Comparison of ENCODE assay signal across 20 cellular contexts in the genomic region with DNA sequence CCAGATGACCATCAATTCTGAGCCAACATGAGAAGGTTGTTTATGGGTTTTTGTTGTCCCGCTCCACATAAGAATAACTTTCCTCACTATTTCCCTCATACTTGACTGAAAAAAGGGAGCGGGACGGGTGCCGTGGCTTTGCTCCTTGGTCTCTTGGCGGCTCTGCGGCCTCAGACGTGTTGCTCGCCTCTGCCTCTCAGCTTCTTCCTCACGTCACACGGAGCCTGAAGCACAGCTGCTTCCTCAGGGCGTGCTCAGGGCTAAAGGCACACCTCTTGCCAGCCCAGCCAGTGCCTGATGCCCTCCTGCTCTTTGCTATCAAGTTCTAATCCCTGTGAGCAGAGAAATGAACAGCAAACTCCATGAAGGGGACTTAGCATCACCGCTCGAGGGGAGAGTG. TPM values are rescaled to one million over a fixed set of nuclear protein-coding genes. Genes with fewer than 3 reads are reported as not detected.
A peak's percentile ranks its signal among the peaks of the same experiment; 100 is the strongest.
DNase-seq lines count a peak whose midpoint lies in the region; ATAC-seq and TF ChIP-seq lines count a peak whose summit lies in the region.
"Had no signal": no experiment of that assay in that cellular context is flagged by ENCODE, and none has a peak within 500 bp of the region (broad histone marks: within the 10 kb centered on the region; RNA-seq: fewer than 3 reads in every experiment).

No MANE protein-coding gene starts in this region.

- peaks cover 7% of the 10 kb centered on the region for H3K4me1 ChIP-seq in mesenchymal stem cell (ENCODE audit: control insufficient read depth, insufficient read depth, low read depth, low read length)
- H3K4me1 ChIP-seq in esophagus squamous epithelium, result peaks cover 0 to 8% (median 6%) of the 10 kb centered on the region in 3 donors
- H3K4me1 ChIP-seq: uterus had no signal

- no peak overlapping the region for H3K4ac ChIP-seq in mesenchymal stem cell (ENCODE audit: low read depth in 1 of 2, low read length in 2 of 2)

- peak; percentile 70 for ATAC-seq in activated CD8-positive, alpha-beta T cell treated with anti-CD3 and anti-CD28 coated beads, Interleukin-2, amount 10 ng/mL, durations not matched to agents 7 days and 5 days
- ATAC-seq: heart left ventricle had no signal

- H3K27ac ChIP-seq in mesenchymal stem cell (ENCODE audit: low read length, poor library complexity, severe bottlenecking), result no peak overlapping the region
- no peak overlapping the region for H3K27ac ChIP-seq in esophagus squamous epithelium
- H3K27ac ChIP-seq: heart left ventricle, uterus had no signal

- H3K4me2 ChIP-seq in mesenchymal stem cell (ENCODE audit: low read length, poor library complexity, severe bottlenecking), result no peak overlapping the region

- no peaks in the 10 kb centered on the region for H3K36me3 ChIP-seq in mesenchymal stem cell (ENCODE audit: control insufficient read depth in 1 of 2, insufficient read depth in 2 of 2, low read depth in 1 of 2, low read length in 2 of 2)
- no peaks in the 10 kb centered on the region for H3K36me3 ChIP-seq in esophagus squamous epithelium
- H3K36me3 ChIP-seq: heart left ventricle, uterus had no signal

- no peak overlapping the region for H2BK120ac ChIP-seq in mesenchymal stem cell (ENCODE audit: low read depth, low read length)

- peak; percentile 41 for DNase-seq in activated naive CD4-positive, alpha-beta T cell treated with anti-CD3 and anti-CD28 coated beads for 36 hours
- no peak for DNase-seq in activated naive CD4-positive, alpha-beta T cell treated with anti-CD3 and anti-CD28 coated beads, Interleukin-2, amount 50 U/mL, for 16 hours
- peak; percentile 45 for DNase-seq in activated CD8-positive, alpha-beta T cell treated with anti-CD3 and anti-CD28 coated beads, Interleukin-2, amount 10 ng/mL, durations not matched to agents 7 days and 5 days
- no peak for DNase-seq in mesenchymal stem cell
- DNase-seq in esophagus squamous epithelium (lab: John Stamatoyannopoulos, UW), result no peak
- no peak for DNase-seq in inferior parietal cortex (ENCODE audit: extremely low spot score)
- no peak for DNase-seq in DMS114 treated with DMSO at 0.1 percent for 48 hours (lab: John Stamatoyannopoulos, UW; ENCODE audit: unreplicated experiment)
- DNase-seq in activated CD4-positive, alpha-beta T cell treated with anti-CD3 and anti-CD28 coated beads, Interleukin-2, amount 10 ng/mL, durations not matched to agents 7 days and 5 days, result no peak
- DNase-seq: ACHN; activated B cell treated with CpG ODN at 0.5 μM for 24 hours; activated CD8-positive, alpha-beta memory T cell treated with anti-CD3 and anti-CD28 coated beads for 24 hours; amygdala; dermis blood vessel endothelial cell; GOT3; NCI-H446 treated with DMSO at 0.1 percent for 48 hours; occipital lobe; stimulated activated CD4-positive, alpha-beta T cell treated with anti-CD3 and anti-CD28 coated beads, Interleukin-4, amount 100 ng/mL, for 24 hours; uterus had no signal

- no peak overlapping the region for H2AK5ac ChIP-seq in mesenchymal stem cell (ENCODE audit: low read length, severe bottlenecking)

- no peak overlapping the region for H2BK5ac ChIP-seq in mesenchymal stem cell (ENCODE audit: low read depth, low read length, poor library complexity, severe bottlenecking)

- H3K79me1 ChIP-seq in mesenchymal stem cell (replicated peaks; ENCODE audit: low read length, poor library complexity, severe bottlenecking), result no peaks in the 10 kb centered on the region

- no peaks in the 10 kb centered on the region for H3K9me3 ChIP-seq in mesenchymal stem cell (ENCODE audit: control insufficient read depth, low read length)
- H3K9me3 ChIP-seq in esophagus squamous epithelium, result no peaks in the 10 kb centered on the region
- H3K9me3 ChIP-seq: heart left ventricle, uterus had no signal

- H3K9ac ChIP-seq in mesenchymal stem cell (ENCODE audit: low read length), result no peak overlapping the region

- no peak overlapping the region for H3K4me3 ChIP-seq in mesenchymal stem cell (ENCODE audit: insufficient read depth in 1 of 2, low read depth in 1 of 2, low read length in 2 of 2)
- no peak overlapping the region for H3K4me3 ChIP-seq in esophagus squamous epithelium
- H3K4me3 ChIP-seq: heart left ventricle, uterus had no signal

- peak overlapping the region; percentile 27 for H4K91ac ChIP-seq in mesenchymal stem cell (ENCODE audit: low read length)

- intact Hi-C loops in activated naive CD4-positive, alpha-beta T cell treated with anti-CD3 and anti-CD28 coated beads for 36 hours (cut with micrococcal nuclease), result loop anchor here (5.0 kb wide), 2 partner anchors 87 to 122 kb away; no protein-coding TSS in a partner anchor
- intact Hi-C loops in esophagus squamous epithelium (cut with DNase I), result no loop called here

- POLR2A ChIA-PET in activated CD8-positive, alpha-beta T cell treated with anti-CD3 and anti-CD28 coated beads, Interleukin-2, amount 10 ng/mL, durations not matched to agents 7 days and 5 days (lab: Charles Lee), result interaction anchor here (1.2 to 1.3 kb wide), 2 partner anchors 16 to 18 kb away, joined by 3 to 6 read pairs; a partner anchor contains a TSS
- POLR2A ChIA-PET in activated CD4-positive, alpha-beta T cell treated with anti-CD3 and anti-CD28 coated beads, Interleukin-2, amount 10 ng/mL, durations not matched to agents 7 days and 5 days (lab: Charles Lee), result no interaction called here

- no peak for TF ChIP-seq POLR2A in esophagus squamous epithelium (IDR thresholded peaks at IDR 0.05)

- peak overlapping the region in 1 of 2 experiments; percentile 72 for H2BK12ac ChIP-seq in mesenchymal stem cell (ENCODE audit: low read length in 2 of 2)

- no peaks in the 10 kb centered on the region for H3K36me3 Mint-ChIP-seq in activated naive CD4-positive, alpha-beta T cell treated with anti-CD3 and anti-CD28 coated beads for 36 hours (ENCODE audit: low read depth)
- H3K36me3 Mint-ChIP-seq in activated CD8-positive, alpha-beta T cell treated with anti-CD3 and anti-CD28 coated beads, Interleukin-2, amount 10 ng/mL, durations not matched to agents 7 days and 5 days (ENCODE audit: low read depth), result no peaks in the 10 kb centered on the region
- H3K36me3 Mint-ChIP-seq in activated CD4-positive, alpha-beta T cell treated with anti-CD3 and anti-CD28 coated beads, Interleukin-2, amount 10 ng/mL, durations not matched to agents 7 days and 5 days (ENCODE audit: low read depth), result no peaks in the 10 kb centered on the region

- CTCF ChIA-PET in activated naive CD4-positive, alpha-beta T cell treated with anti-CD3 and anti-CD28 coated beads for 36 hours (lab: Charles Lee), result no interaction called here
- CTCF ChIA-PET in activated CD8-positive, alpha-beta T cell treated with anti-CD3 and anti-CD28 coated beads, Interleukin-2, amount 10 ng/mL, durations not matched to agents 7 days and 5 days (lab: Charles Lee), result interaction anchor here (1.3 to 1.5 kb wide), 3 partner anchors 13 to 119 kb away, joined by 3 to 4 read pairs (median 3); a partner anchor contains a TSS
- CTCF ChIA-PET in activated CD4-positive, alpha-beta T cell treated with anti-CD3 and anti-CD28 coated beads, Interleukin-2, amount 10 ng/mL, durations not matched to agents 7 days and 5 days (lab: Charles Lee), result no interaction called here

- peak overlapping the region in 1 of 2 experiments; percentile 54 for H3K18ac ChIP-seq in mesenchymal stem cell (ENCODE audit: low read depth in 1 of 2, low read length in 2 of 2)

- peaks cover 20% of the 10 kb centered on the region for H3K4me1 Mint-ChIP-seq in activated naive CD4-positive, alpha-beta T cell treated with anti-CD3 and anti-CD28 coated beads for 36 hours (ENCODE audit: low read depth)
- peaks cover 41% of the 10 kb centered on the region for H3K4me1 Mint-ChIP-seq in activated CD8-positive, alpha-beta T cell treated with anti-CD3 and anti-CD28 coated beads, Interleukin-2, amount 10 ng/mL, durations not matched to agents 7 days and 5 days (ENCODE audit: low read depth)
- H3K4me1 Mint-ChIP-seq in activated CD4-positive, alpha-beta T cell treated with anti-CD3 and anti-CD28 coated beads, Interleukin-2, amount 10 ng/mL, durations not matched to agents 7 days and 5 days, result peaks cover 22% of the 10 kb centered on the region
- H3K4me1 Mint-ChIP-seq: activated B cell treated with CpG ODN at 0.5 μM for 24 hours had no signal

- no peak overlapping the region for H3K23ac ChIP-seq in mesenchymal stem cell (ENCODE audit: low read length in 2 of 2)

- H3K27me3 Mint-ChIP-seq in activated naive CD4-positive, alpha-beta T cell treated with anti-CD3 and anti-CD28 coated beads for 36 hours (ENCODE audit: low read depth), result no peaks in the 10 kb centered on the region
- H3K27me3 Mint-ChIP-seq in activated CD8-positive, alpha-beta T cell treated with anti-CD3 and anti-CD28 coated beads, Interleukin-2, amount 10 ng/mL, durations not matched to agents 7 days and 5 days (ENCODE audit: low read depth), result peaks cover 17% of the 10 kb centered on the region
- peaks cover 5% of the 10 kb centered on the region for H3K27me3 Mint-ChIP-seq in activated CD4-positive, alpha-beta T cell treated with anti-CD3 and anti-CD28 coated beads, Interleukin-2, amount 10 ng/mL, durations not matched to agents 7 days and 5 days
- H3K27me3 Mint-ChIP-seq: CD4-positive, alpha-beta T cell had no signal

- no peak overlapping the region for H3K14ac ChIP-seq in mesenchymal stem cell (ENCODE audit: low read length in 2 of 2)

- no peak overlapping the region for H4K8ac ChIP-seq in mesenchymal stem cell (ENCODE audit: low read length)

- no peaks in the 10 kb centered on the region for H3K9me3 Mint-ChIP-seq in activated naive CD4-positive, alpha-beta T cell treated with anti-CD3 and anti-CD28 coated beads for 36 hours
- no peaks in the 10 kb centered on the region for H3K9me3 Mint-ChIP-seq in activated CD8-positive, alpha-beta T cell treated with anti-CD3 and anti-CD28 coated beads, Interleukin-2, amount 10 ng/mL, durations not matched to agents 7 days and 5 days (ENCODE audit: insufficient read depth)
- peaks cover 3% of the 10 kb centered on the region for H3K9me3 Mint-ChIP-seq in activated CD4-positive, alpha-beta T cell treated with anti-CD3 and anti-CD28 coated beads, Interleukin-2, amount 10 ng/mL, durations not matched to agents 7 days and 5 days
- H3K9me3 Mint-ChIP-seq: activated B cell treated with CpG ODN at 0.5 μM for 24 hours; CD4-positive, alpha-beta T cell had no signal

- no peak overlapping the region for H3K27ac Mint-ChIP-seq in activated naive CD4-positive, alpha-beta T cell treated with anti-CD3 and anti-CD28 coated beads for 36 hours
- H3K27ac Mint-ChIP-seq in activated CD8-positive, alpha-beta T cell treated with anti-CD3 and anti-CD28 coated beads, Interleukin-2, amount 10 ng/mL, durations not matched to agents 7 days and 5 days, result peak overlapping the region; percentile 67
- H3K27ac Mint-ChIP-seq in activated CD4-positive, alpha-beta T cell treated with anti-CD3 and anti-CD28 coated beads, Interleukin-2, amount 10 ng/mL, durations not matched to agents 7 days and 5 days, result no peak overlapping the region
- H3K27ac Mint-ChIP-seq: activated B cell treated with CpG ODN at 0.5 μM for 24 hours had no signal

- no peak overlapping the region for H3K4me3 Mint-ChIP-seq in activated naive CD4-positive, alpha-beta T cell treated with anti-CD3 and anti-CD28 coated beads for 36 hours
- H3K4me3 Mint-ChIP-seq in activated CD8-positive, alpha-beta T cell treated with anti-CD3 and anti-CD28 coated beads, Interleukin-2, amount 10 ng/mL, durations not matched to agents 7 days and 5 days, result peak overlapping the region; percentile 6
- no peak overlapping the region for H3K4me3 Mint-ChIP-seq in activated CD4-positive, alpha-beta T cell treated with anti-CD3 and anti-CD28 coated beads, Interleukin-2, amount 10 ng/mL, durations not matched to agents 7 days and 5 days
- H3K4me3 Mint-ChIP-seq: activated B cell treated with CpG ODN at 0.5 μM for 24 hours; CD4-positive, alpha-beta T cell had no signal

- WGBS in mesenchymal stem cell, result 91% methylated on average over 13 of the region's 13 CpGs
- WGBS in esophagus squamous epithelium, 2 donors, result 57 to 74% methylated on average over 10 of the region's 13 CpGs

- no peak for TF ChIP-seq CTCF in esophagus squamous epithelium (IDR thresholded peaks at IDR 0.05)

- no peaks in the 10 kb centered on the region for H3K27me3 ChIP-seq in mesenchymal stem cell (ENCODE audit: control insufficient read depth in 1 of 2, insufficient read depth in 1 of 2, low read length in 2 of 2)
- H3K27me3 ChIP-seq in esophagus squamous epithelium, result peaks cover 0 to 2% (median 0%) of the 10 kb centered on the region in 4 donors
- H3K27me3 ChIP-seq: heart left ventricle, uterus had no signal

- H2BK15ac ChIP-seq in mesenchymal stem cell (ENCODE audit: low read depth, poor library complexity, severe bottlenecking), result no peak overlapping the region

- H2AFZ ChIP-seq in mesenchymal stem cell (ENCODE audit: low read depth, low read length), result no peak overlapping the region

RNA-seq across cellular contexts. Expression of a gene that starts 17.9 kb away (rescaled TPM):
- 10 to 100 TPM; 73.9 to 81.9 TPM for total RNA-seq in activated naive CD4-positive, alpha-beta T cell treated with anti-CD3 and anti-CD28 coated beads for 36 hours
- 100 to 1,000 TPM; 257 to 263 TPM for total RNA-seq in activated CD8-positive, alpha-beta T cell treated with anti-CD3 and anti-CD28 coated beads, Interleukin-2, amount 10 ng/mL, durations not matched to agents 7 days and 5 days
- 53.9 TPM for polyA plus RNA-seq in mesenchymal stem cell (2013, experiment 1 of 2)
- 55.7 TPM for polyA plus RNA-seq in mesenchymal stem cell (2013, experiment 2 of 2)
- 10 to 100 TPM; 16.1 to 82.0 (median 34.2) TPM for total RNA-seq in esophagus squamous epithelium
- total RNA-seq in activated CD4-positive, alpha-beta T cell treated with anti-CD3 and anti-CD28 coated beads, Interleukin-2, amount 10 ng/mL, durations not matched to agents 7 days and 5 days, result 100 to 1,000 TPM; 126 to 134 TPM

Comparison
In these comparisons a context has a peak if more than half of its experiments do, and no peak if none do; other contexts are left out.
1. DNase-seq: peak in activated naive CD4-positive, alpha-beta T cell treated with anti-CD3 and anti-CD28 coated beads for 36 hours (single experiment) and activated CD8-positive, alpha-beta T cell treated with anti-CD3 and anti-CD28 coated beads, Interleukin-2, amount 10 ng/mL, durations not matched to agents 7 days and 5 days (single experiment); none in activated naive CD4-positive, alpha-beta T cell treated with anti-CD3 and anti-CD28 coated beads, Interleukin-2, amount 50 U/mL, for 16 hours (single experiment), mesenchymal stem cell (single experiment), esophagus squamous epithelium (single experiment), inferior parietal cortex (single experiment), DMS114 treated with DMSO at 0.1 percent for 48 hours (single experiment) and activated CD4-positive, alpha-beta T cell treated with anti-CD3 and anti-CD28 coated beads, Interleukin-2, amount 10 ng/mL, durations not matched to agents 7 days and 5 days (single experiment).